In genomic region chr9:128370752-128371621, GRCh38 we compare ENCODE assay signal across 8 cellular contexts. TPM values are rescaled to one million over a fixed set of nuclear protein-coding genes. Genes with fewer than 3 reads are reported as not detected.
A peak's percentile ranks its signal among the peaks of the same experiment; 100 is the strongest.
DNase-seq lines count a peak whose midpoint lies in the region; ATAC-seq, FAIRE-seq and TF ChIP-seq lines count a peak whose summit lies in the region.

URM1 (plus strand) TSS chr9:128371374; CDS start chr9:128371381, 7 bp downstream.

- FAIRE-seq in GM12892 (lab: Jason Lieb, UNC) = peak; percentile 86

- H3K9me3 ChIP-seq in transverse colon = no peaks in the 10 kb centered on the region

- H3K36me3 Mint-ChIP-seq in T-cell = peaks cover 8% of the 10 kb centered on the region

- peak; percentile 97 for DNase-seq in GM12892 (ENCODE audit: insufficient read length)
- DNase-seq in NCI-H146 (lab: John Stamatoyannopoulos, UW) = peak; percentile 88
- DNase-seq in T-cell = peak; percentile 92 to 98 (median 96)
- DNase-seq in cardiac septum (ENCODE audit: low spot score) = peak; percentile 98
- DNase-seq in pons (ENCODE audit: low spot score) = peak; percentile 98
- peak; percentile 96 for DNase-seq in transverse colon

- H3K4me3 Mint-ChIP-seq in T-cell = peak within 1 kb of the TSS; percentile 87 to 95 (median 95)

- ATAC-seq in HG02852 (IDR thresholded peaks at IDR 0.05; ENCODE audit: unreplicated experiment) (peak; percentile 90), T-cell (replicated peaks in 1 of 4) (peak; percentile 95 to 98 (median 96))

- POLR2A ChIA-PET in T-cell (lab: Charles Lee) = interaction anchor here (0.6 to 0.7 kb wide), 5 partner anchors 18 to 1324 kb away, joined by 3 to 7 read pairs (median 3); no protein-coding TSS in a partner anchor

- peak; percentile 80 for TF ChIP-seq POLR2A in GM12892 (IDR thresholded peaks at IDR 0.05; ENCODE audit: low read depth, low read length)
- TF ChIP-seq POLR2A in transverse colon (IDR thresholded peaks at IDR 0.05) = peak; percentile 93

- H3K27me3 Mint-ChIP-seq in T-cell = no peaks in the 10 kb centered on the region

- CTCF ChIA-PET in T-cell (lab: Charles Lee) = interaction anchor here in 1 of 2 donors (0.5 to 2.0 kb wide), 6 partner anchors 8 to 1728 kb away, joined by 3 to 14 read pairs (median 4); partner anchors contain the start of gene CERCAM

- peak within 1 kb of the TSS; percentile 96 to 97 for H3K27ac Mint-ChIP-seq in T-cell

- peaks cover 37 to 42% (median 38%) of the 10 kb centered on the region in 3 donors for H3K4me1 Mint-ChIP-seq in T-cell

- peak within 1 kb of the TSS; percentile 19 for H3K27ac ChIP-seq in adipose tissue (ENCODE audit: low read depth, low read length)
- peak within 1 kb of the TSS; percentile 86 to 98 (median 92) for H3K27ac ChIP-seq in transverse colon

- peaks cover 10 to 29% (median 20%) of the 10 kb centered on the region in 4 donors for H3K4me1 ChIP-seq in transverse colon

- H3K27me3 ChIP-seq in transverse colon = no peaks in the 10 kb centered on the region

- no peak for TF ChIP-seq EP300 in transverse colon (IDR thresholded peaks at IDR 0.05; ENCODE audit: low read depth)

- no peaks in the 10 kb centered on the region for H3K36me3 ChIP-seq in transverse colon

- H3K4me3 ChIP-seq in transverse colon = peak within 1 kb of the TSS; percentile 66 to 94 (median 78)

- in situ Hi-C loops in transverse colon (cut with MboI; ENCODE audit: low pct_ligation_motif_present in 1 of 4, low pct_unique_long_range_greater_than_20kb in 1 of 4, low sequenced_read_pairs in 3 of 4) = no loop called here

- TF ChIP-seq CTCF in transverse colon (IDR thresholded peaks at IDR 0.05) = peak in 1 of 5 experiments; percentile 2

- 0 to 1% (median 1%) methylated on average over 52 to 55 of the region's 55 CpGs for WGBS in adipose tissue, 3 donors
- WGBS in transverse colon (ENCODE audit: low coverage in 1 of 2), 2 donors = 0 to 1% methylated on average over 10 to 51 of the region's 55 CpGs

- H3K9me3 Mint-ChIP-seq in T-cell = no peaks in the 10 kb centered on the region

- intact Hi-C loops in cardiac septum (cut with DNase I) (no loop called here), transverse colon (cut with DNase I; ENCODE audit: low total_unique reads) (no loop called here)

RNA-seq across cellular contexts. Expression of gene URM1, which starts in this region (rescaled TPM):
- 41.0 TPM for polyA plus RNA-seq in GM12892 (2012; ENCODE audit: missing spikeins)
- total RNA-seq in T-cell = 10 to 100 TPM; 38.7 to 55.8 (median 52.5) TPM
- polyA plus RNA-seq in adipose tissue = 10 to 100 TPM; 58.8 to 75.4 (median 60.4) TPM
- 49.5 TPM for total RNA-seq in cardiac septum
- total RNA-seq in transverse colon = 10 to 100 TPM; 24.7 to 37.5 (median 27.9) TPM

Comparison
In these comparisons a context has a peak if more than half of its experiments do, and no peak if none do; other contexts are left out.
1. Peak in every context shown above with its lines: DNase-seq, ATAC-seq, H3K4me3 ChIP-seq and H3K27ac ChIP-seq.